28 cellular contexts compared by ENCODE assay signal in genomic region chr19:16384688-16385087, GRCh38.
DNase-seq lines count a peak whose midpoint lies in the region; ATAC-seq and TF ChIP-seq lines count a peak whose summit lies in the region.
"Had no signal": no experiment of that assay in that cellular context is flagged by ENCODE, and none has a peak within 500 bp of the region (broad histone marks: within the 10 kb centered on the region; RNA-seq: fewer than 3 reads in every experiment).

No MANE protein-coding gene starts in this region.

- peaks cover 23% of the 10 kb centered on the region for H3K4me1 Mint-ChIP-seq in activated naive CD8-positive, alpha-beta T cell treated with anti-CD3 and anti-CD28 coated beads, Interleukin-2, amount 10 ng/mL, durations not matched to agents 7 days and 5 days
- peaks cover 32% of the 10 kb centered on the region for H3K4me1 Mint-ChIP-seq in activated naive CD8-positive, alpha-beta T cell treated with anti-CD3 and anti-CD28 coated beads, Interleukin-2, amount 50 U/mL, for 24 hours
- peaks cover 39 to 51% of the 10 kb centered on the region in 2 donors for H3K4me1 Mint-ChIP-seq in natural killer cell
- H3K4me1 Mint-ChIP-seq in activated naive CD4-positive, alpha-beta T cell treated with anti-CD3 and anti-CD28 coated beads for 36 hours (ENCODE audit: low read depth): peaks cover 35% of the 10 kb centered on the region

- H3K27ac ChIP-seq in heart right ventricle (peak overlapping the region in 8 of 10 donors; percentile 83 to 96 (median 92)), subcutaneous abdominal adipose tissue (ENCODE audit: low read depth, low read length) (peak overlapping the region; percentile 11)
- H3K27ac ChIP-seq: A549, parathyroid adenoma, right lobe of liver had no signal

- no peak overlapping the region for H3K27ac Mint-ChIP-seq in activated naive CD8-positive, alpha-beta T cell treated with anti-CD3 and anti-CD28 coated beads, Interleukin-2, amount 10 ng/mL, durations not matched to agents 7 days and 5 days
- no peak overlapping the region for H3K27ac Mint-ChIP-seq in activated naive CD8-positive, alpha-beta T cell treated with anti-CD3 and anti-CD28 coated beads, Interleukin-2, amount 50 U/mL, for 24 hours
- H3K27ac Mint-ChIP-seq in natural killer cell: peak overlapping the region; percentile 26 to 61
- no peak overlapping the region for H3K27ac Mint-ChIP-seq in activated naive CD4-positive, alpha-beta T cell treated with anti-CD3 and anti-CD28 coated beads for 36 hours
- H3K27ac Mint-ChIP-seq: dendritic cell treated with granulocyte-macrophage colony-stimulating factor and Interleukin-4, amounts not matched to agents 40 ng/mL and 50 ng/mL, for 4 days; nephron had no signal

- peaks cover 0 to 61% (median 15%) of the 10 kb centered on the region in 9 donors for H3K36me3 ChIP-seq in heart right ventricle
- peaks cover 4 to 37% (median 27%) of the 10 kb centered on the region in 5 donors for H3K36me3 ChIP-seq in subcutaneous abdominal adipose tissue (ENCODE audit: control insufficient read depth in 5 of 5, insufficient read depth in 5 of 5, low read length in 5 of 5)

- H3K9ac ChIP-seq in subcutaneous abdominal adipose tissue (ENCODE audit: low read length in 5 of 5): peak overlapping the region in 1 of 5 donors; percentile 48
- H3K9ac ChIP-seq: parathyroid adenoma had no signal

- CTCF ChIA-PET in activated naive CD4-positive, alpha-beta T cell treated with anti-CD3 and anti-CD28 coated beads for 36 hours (lab: Charles Lee): interaction anchor here (4.0 kb wide), 1 partner anchor 138 kb away, joined by 137 read pairs; no protein-coding TSS in a partner anchor

- no peaks in the 10 kb centered on the region for H3K27me3 ChIP-seq in heart right ventricle
- H3K27me3 ChIP-seq in subcutaneous abdominal adipose tissue (ENCODE audit: control insufficient read depth in 5 of 5, insufficient read depth in 4 of 5, low read length in 5 of 5): no peaks in the 10 kb centered on the region
- H3K27me3 ChIP-seq: BE2C, right lobe of liver had no signal

- no peak for TF ChIP-seq CTCF in heart right ventricle (IDR thresholded peaks at IDR 0.05)
- TF ChIP-seq CTCF in natural killer cell (IDR thresholded peaks at IDR 0.05): no peak

- H3K9me3 Mint-ChIP-seq in activated naive CD8-positive, alpha-beta T cell treated with anti-CD3 and anti-CD28 coated beads, Interleukin-2, amount 10 ng/mL, durations not matched to agents 7 days and 5 days: no peaks in the 10 kb centered on the region
- peaks cover 5% of the 10 kb centered on the region for H3K9me3 Mint-ChIP-seq in activated naive CD8-positive, alpha-beta T cell treated with anti-CD3 and anti-CD28 coated beads, Interleukin-2, amount 50 U/mL, for 24 hours
- peaks cover 0 to 1% of the 10 kb centered on the region in 2 donors for H3K9me3 Mint-ChIP-seq in natural killer cell
- peaks cover 7% of the 10 kb centered on the region for H3K9me3 Mint-ChIP-seq in activated naive CD4-positive, alpha-beta T cell treated with anti-CD3 and anti-CD28 coated beads for 36 hours

- no peaks in the 10 kb centered on the region for H3K27me3 Mint-ChIP-seq in activated naive CD8-positive, alpha-beta T cell treated with anti-CD3 and anti-CD28 coated beads, Interleukin-2, amount 10 ng/mL, durations not matched to agents 7 days and 5 days
- H3K27me3 Mint-ChIP-seq in activated naive CD8-positive, alpha-beta T cell treated with anti-CD3 and anti-CD28 coated beads, Interleukin-2, amount 50 U/mL, for 24 hours: no peaks in the 10 kb centered on the region
- no peaks in the 10 kb centered on the region for H3K27me3 Mint-ChIP-seq in natural killer cell (ENCODE audit: low read depth in 2 of 2)
- no peaks in the 10 kb centered on the region for H3K27me3 Mint-ChIP-seq in activated naive CD4-positive, alpha-beta T cell treated with anti-CD3 and anti-CD28 coated beads for 36 hours (ENCODE audit: low read depth)
- H3K27me3 Mint-ChIP-seq: dendritic cell treated with granulocyte-macrophage colony-stimulating factor and Interleukin-4, amounts not matched to agents 40 ng/mL and 50 ng/mL, for 4 days had no signal

- DNase-seq in activated naive CD8-positive, alpha-beta T cell treated with anti-CD3 and anti-CD28 coated beads, Interleukin-2, amount 10 ng/mL, durations not matched to agents 7 days and 5 days: peak; percentile 21
- no peak for DNase-seq in activated naive CD8-positive, alpha-beta T cell treated with anti-CD3 and anti-CD28 coated beads, Interleukin-2, amount 50 U/mL, for 24 hours
- DNase-seq in heart right ventricle (no peak), natural killer cell (no peak), NCI-H2227 (lab: John Stamatoyannopoulos, UW; ENCODE audit: unreplicated experiment) (no peak), NCI-H2227 treated with DMSO at 0.1 percent for 48 hours (lab: John Stamatoyannopoulos, UW) (no peak)
- DNase-seq in activated naive CD4-positive, alpha-beta T cell treated with anti-CD3 and anti-CD28 coated beads for 36 hours: no peak
- DNase-seq: activated CD8-positive, alpha-beta memory T cell treated with anti-CD3 and anti-CD28 coated beads for 24 hours; activated naive CD4-positive, alpha-beta T cell; activated T-cell treated with anti-CD3 and anti-CD28 coated beads, Interleukin-2, amount 50 U/mL, for 1 hour; amniotic stem cell; BE2C; DMS79 treated with DMSO at 0.1 percent for 48 hours; H7; Karpas-422; kidney glomerular epithelial cell; mesenchymal stem cell; NCI-H1436 treated with DMSO at 0.1 percent for 48 hours; NCI-H526; stimulated activated CD8-positive, alpha-beta memory T cell treated with anti-CD3 and anti-CD28 coated beads, Interleukin-4, amount 100 ng/mL, for 48 hours had no signal

- H3K4me3 Mint-ChIP-seq in activated naive CD8-positive, alpha-beta T cell treated with anti-CD3 and anti-CD28 coated beads, Interleukin-2, amount 10 ng/mL, durations not matched to agents 7 days and 5 days: no peak overlapping the region
- H3K4me3 Mint-ChIP-seq in activated naive CD8-positive, alpha-beta T cell treated with anti-CD3 and anti-CD28 coated beads, Interleukin-2, amount 50 U/mL, for 24 hours: no peak overlapping the region
- H3K4me3 Mint-ChIP-seq in natural killer cell: no peak overlapping the region
- H3K4me3 Mint-ChIP-seq in activated naive CD4-positive, alpha-beta T cell treated with anti-CD3 and anti-CD28 coated beads for 36 hours: no peak overlapping the region
- H3K4me3 Mint-ChIP-seq: dendritic cell treated with granulocyte-macrophage colony-stimulating factor and Interleukin-4, amounts not matched to agents 40 ng/mL and 50 ng/mL, for 4 days; nephron had no signal

- H3K9me3 ChIP-seq in heart right ventricle (peaks cover 0 to 5% (median under 1%) of the 10 kb centered on the region in 11 donors), subcutaneous abdominal adipose tissue (ENCODE audit: control insufficient read depth in 5 of 5, low read length in 5 of 5) (peaks cover 0 to under 1% (median 0%) of the 10 kb centered on the region in 5 donors)
- H3K9me3 ChIP-seq: A549, right lobe of liver had no signal

- H3K4me3 ChIP-seq in heart right ventricle (no peak overlapping the region), subcutaneous abdominal adipose tissue (ENCODE audit: low read depth in 1 of 5, low read length in 5 of 5) (no peak overlapping the region)
- H3K4me3 ChIP-seq: A549, right lobe of liver had no signal

- intact Hi-C loops in heart right ventricle (cut with DNase I) (loop anchor here in 8 of 10 donors (2.0 to 10.0 kb wide), 6 partner anchors 37 to 138 kb away; no protein-coding TSS in a partner anchor), natural killer cell (cut with micrococcal nuclease) (loop anchor here (10.0 kb wide), 1 partner anchor 760 kb away; no protein-coding TSS in a partner anchor)
- intact Hi-C loops in activated naive CD4-positive, alpha-beta T cell treated with anti-CD3 and anti-CD28 coated beads for 36 hours (cut with micrococcal nuclease): no loop called here

- no peak for ATAC-seq in activated naive CD8-positive, alpha-beta T cell treated with anti-CD3 and anti-CD28 coated beads, Interleukin-2, amount 10 ng/mL, durations not matched to agents 7 days and 5 days (ENCODE audit: low read depth)
- no peak for ATAC-seq in activated naive CD8-positive, alpha-beta T cell treated with anti-CD3 and anti-CD28 coated beads, Interleukin-2, amount 50 U/mL, for 24 hours
- no peak for ATAC-seq in heart right ventricle
- no peak for ATAC-seq in natural killer cell
- ATAC-seq: A549; activated CD4-positive, CD25-positive, alpha-beta regulatory T cell treated with anti-CD3 and anti-CD28 coated beads, Interleukin-2, amount 50 U/mL, for 24 hours; Panc1; right lobe of liver had no signal

- H3K4me1 ChIP-seq in heart right ventricle (peaks cover 28 to 65% (median 49%) of the 10 kb centered on the region in 9 donors), subcutaneous abdominal adipose tissue (ENCODE audit: control insufficient read depth in 5 of 5, insufficient read depth in 5 of 5, low read length in 5 of 5) (peaks cover 11 to 34% (median 26%) of the 10 kb centered on the region in 5 donors)
- H3K4me1 ChIP-seq: BE2C, right lobe of liver had no signal

- POLR2A ChIA-PET in activated naive CD8-positive, alpha-beta T cell treated with anti-CD3 and anti-CD28 coated beads, Interleukin-2, amount 10 ng/mL, durations not matched to agents 7 days and 5 days (lab: Charles Lee): interaction anchor here (3.3 kb wide), 1 partner anchor 60 kb away, joined by 27 read pairs; the partner anchor contains the start of gene KLF2

- WGBS in heart right ventricle, 2 donors: 43 to 66% methylated on average over 15 of the region's 15 CpGs

- peaks cover 30% of the 10 kb centered on the region for H3K36me3 Mint-ChIP-seq in activated naive CD8-positive, alpha-beta T cell treated with anti-CD3 and anti-CD28 coated beads, Interleukin-2, amount 10 ng/mL, durations not matched to agents 7 days and 5 days
- peaks cover 38% of the 10 kb centered on the region for H3K36me3 Mint-ChIP-seq in activated naive CD8-positive, alpha-beta T cell treated with anti-CD3 and anti-CD28 coated beads, Interleukin-2, amount 50 U/mL, for 24 hours (ENCODE audit: low read depth)
- H3K36me3 Mint-ChIP-seq in natural killer cell: peaks cover 3% of the 10 kb centered on the region
- H3K36me3 Mint-ChIP-seq in activated naive CD4-positive, alpha-beta T cell treated with anti-CD3 and anti-CD28 coated beads for 36 hours (ENCODE audit: low read depth): peaks cover 33% of the 10 kb centered on the region

Comparison
In these comparisons a context has a peak if more than half of its experiments do, and no peak if none do; other contexts are left out.
1. H3K27ac Mint-ChIP-seq: peak in natural killer cell (2 of 2); none in activated naive CD8-positive, alpha-beta T cell treated with anti-CD3 and anti-CD28 coated beads, Interleukin-2, amount 10 ng/mL, durations not matched to agents 7 days and 5 days (single experiment), activated naive CD8-positive, alpha-beta T cell treated with anti-CD3 and anti-CD28 coated beads, Interleukin-2, amount 50 U/mL, for 24 hours (single experiment) and activated naive CD4-positive, alpha-beta T cell treated with anti-CD3 and anti-CD28 coated beads for 36 hours (single experiment).